ENCODE assay signal across 8 cellular contexts in the genomic region with DNA sequence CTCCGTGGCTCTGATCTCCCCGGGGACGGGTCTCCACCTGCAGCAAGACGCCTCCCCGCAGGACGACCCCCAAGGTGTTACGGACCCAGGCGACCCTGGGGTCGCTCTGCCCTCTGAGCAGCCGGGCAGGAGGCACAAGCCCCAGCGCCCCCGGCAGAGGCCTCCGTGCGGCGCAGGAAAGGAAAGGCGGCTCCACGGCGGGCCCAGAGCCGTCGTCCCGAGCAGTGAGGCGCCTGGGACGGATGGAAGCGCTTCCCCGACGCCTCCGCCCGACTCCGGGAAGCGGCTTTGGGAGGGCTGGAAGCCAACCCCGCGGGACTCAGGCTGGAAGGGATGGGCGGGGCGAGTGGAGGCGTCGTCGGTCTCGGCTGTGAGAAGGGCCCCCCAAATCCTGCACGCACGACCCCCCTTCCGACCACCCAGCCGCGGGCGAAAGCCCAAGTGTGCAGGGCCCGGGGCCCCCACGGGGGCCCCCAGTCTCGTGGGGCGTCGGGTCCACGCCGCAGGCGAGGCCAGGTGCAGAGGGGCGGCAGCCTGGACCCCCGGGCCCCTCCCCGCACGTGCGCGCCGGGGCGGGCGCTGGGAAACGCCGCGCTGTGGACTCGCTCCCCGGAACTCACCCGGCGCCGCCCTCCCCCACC. TPM values are rescaled to one million over a fixed set of nuclear protein-coding genes. Genes with fewer than 3 reads are reported as not detected.
DNase-seq lines count a peak whose midpoint lies in the region; ATAC-seq, FAIRE-seq and TF ChIP-seq lines count a peak whose summit lies in the region.

No MANE protein-coding gene starts in this region.

- DNase-seq in G401 (ENCODE audit: low spot score) (peak; percentile 29), NT2/D1 (ENCODE audit: low read depth, low spot score) (no peak), K562 (ENCODE audit: extremely low read depth in 1 of 4, low spot score in 3 of 4) (peak in 2 of 4 experiments; percentile 64 to 69), kidney epithelial cell (ENCODE audit: low read depth) (no peak), kidney glomerular epithelial cell (lab: John Stamatoyannopoulos, UW) (no peak)
- DNase-seq in stimulated activated naive CD8-positive, alpha-beta T cell treated with anti-CD3 and anti-CD28 coated beads, Interleukin-15, amount 100 ng/mL, for 72 hours, result no peak

- ATAC-seq in K562 (peak; percentile 59), HG03469 (IDR thresholded peaks at IDR 0.05; ENCODE audit: unreplicated experiment) (no peak), GM18858 (IDR thresholded peaks at IDR 0.05; ENCODE audit: unreplicated experiment) (no peak)
- peak; percentile 37 for ATAC-seq in stimulated activated naive CD8-positive, alpha-beta T cell treated with anti-CD3 and anti-CD28 coated beads, Interleukin-15, amount 100 ng/mL, for 72 hours

- no peak overlapping the region for H3K27ac ChIP-seq in K562 (ENCODE audit: extremely low read depth, low read depth, low read length)

- H3K9me3 ChIP-seq in NT2/D1 (ENCODE audit: insufficient read depth, low read length) (0 out of 2 replicates have a peak, but pooled peaks cover 6% of the 10 kb centered on the region), K562 (replicated peaks; ENCODE audit: control insufficient read depth, insufficient read depth, low read depth, low read length) (no peaks in the 10 kb centered on the region)

- no peak for FAIRE-seq in K562 (lab: Jason Lieb, UNC)

- TF ChIP-seq CTCF in K562 (IDR thresholded peaks at IDR 0.05 in 2 of 3, conservative IDR thresholded peaks at IDR 0.05 in 1 of 3; ENCODE audit: insufficient read depth in 2 of 3, low read depth in 1 of 3, low read length in 3 of 3), result no peak
- no peak for TF ChIP-seq CTCF in kidney epithelial cell (IDR thresholded peaks at IDR 0.05; ENCODE audit: insufficient read depth, low read length, poor library complexity, severe bottlenecking)

- H3K79me2 ChIP-seq in K562 (ENCODE audit: control insufficient read depth, insufficient read depth, low read length), result no peaks in the 10 kb centered on the region

- WGBS in K562 (ENCODE audit: insufficient coverage, low coverage, missing lambda C conversion rate), result 13% methylated on average over 13 of the region's 69 CpGs

- H2AFZ ChIP-seq in K562 (ENCODE audit: low read depth, low read length), result no peak overlapping the region

- TF ChIP-seq POLR2A in K562 (conservative IDR thresholded peaks at IDR 0.05), result no peak

- H3K4me3 Mint-ChIP-seq in stimulated activated naive CD8-positive, alpha-beta T cell treated with anti-CD3 and anti-CD28 coated beads, Interleukin-15, amount 100 ng/mL, for 72 hours, result peak overlapping the region; percentile 70 to 80

- intact Hi-C loops in K562 (cut with micrococcal nuclease), result no loop called here

- peak overlapping the region; percentile 70 for H3K9ac ChIP-seq in NT2/D1 (ENCODE audit: insufficient read length, low read depth)
- H3K9ac ChIP-seq in K562 (ENCODE audit: insufficient read depth in 1 of 2, low read depth in 2 of 2, low read length in 2 of 2), result 0 out of 4 replicates have a peak overlapping the region, but pooled peaks of 1 of the 2 experiments have one; percentile 45

- TF ChIP-seq RAD21 in K562 (CRISPR knock-in tag; conservative IDR thresholded peaks at IDR 0.05 in 1 of 2, IDR thresholded peaks at IDR 0.05 in 1 of 2), result no peak

- no peak for TF ChIP-seq EP300 in K562 (IDR thresholded peaks at IDR 0.05; ENCODE audit: low read length)

- H3K4me2 ChIP-seq in K562 (ENCODE audit: insufficient read depth, low read length), result no peak overlapping the region

- in situ Hi-C loops in G401 (cut with HindIII; ENCODE audit: low sequenced_read_pairs) (no loop called here), K562 (cut with MboI) (no loop called here)

- H3K4me3 ChIP-seq in NT2/D1 (ENCODE audit: insufficient read length, low read depth), result peak overlapping the region; percentile 34
- H3K4me3 ChIP-seq in K562, result peak overlapping the region; percentile 38; the same call in 1 of the 2 replicates
- H3K4me3 ChIP-seq in kidney epithelial cell (ENCODE audit: low read depth, low read length), result peak overlapping the region; percentile 35

- CTCF ChIA-PET in K562 (lab: Yijun Ruan, JAX; ENCODE audit: low intra/inter-chr PET ratio), result interaction anchor here (0.7 kb wide), 1 partner anchor 16 kb away, joined by 3 read pairs; no protein-coding TSS in a partner anchor

- H3K9me3 Mint-ChIP-seq in stimulated activated naive CD8-positive, alpha-beta T cell treated with anti-CD3 and anti-CD28 coated beads, Interleukin-15, amount 100 ng/mL, for 72 hours, result peaks cover 4 to 7% of the 10 kb centered on the region in 2 donors

- H3K27me3 Mint-ChIP-seq in stimulated activated naive CD8-positive, alpha-beta T cell treated with anti-CD3 and anti-CD28 coated beads, Interleukin-15, amount 100 ng/mL, for 72 hours, result peaks cover 57% of the 10 kb centered on the region

- H3K4me1 ChIP-seq in NT2/D1 (ENCODE audit: insufficient read depth, insufficient read length) (peaks cover 13% of the 10 kb centered on the region), K562 (replicated peaks in 1 of 2; ENCODE audit: control insufficient read depth in 2 of 2, insufficient read depth in 2 of 2, low read length in 2 of 2) (peaks cover 0 to 15% of the 10 kb centered on the region in 2 experiments; a peak in 3 of 5 replicates)

- no peaks in the 10 kb centered on the region for H3K36me3 ChIP-seq in NT2/D1 (ENCODE audit: insufficient read depth, insufficient read length, low read length)
- no peaks in the 10 kb centered on the region for H3K36me3 ChIP-seq in K562 (ENCODE audit: control insufficient read depth, insufficient read depth, low read length)
- H3K36me3 ChIP-seq in kidney epithelial cell (ENCODE audit: control insufficient read depth, insufficient read depth, low read length), result no peaks in the 10 kb centered on the region

- H4K20me1 ChIP-seq in K562 (replicated peaks; ENCODE audit: control insufficient read depth, insufficient read depth, low read length), result no peaks in the 10 kb centered on the region

- no peak overlapping the region for H3K27ac Mint-ChIP-seq in stimulated activated naive CD8-positive, alpha-beta T cell treated with anti-CD3 and anti-CD28 coated beads, Interleukin-15, amount 100 ng/mL, for 72 hours

- peaks cover 23% of the 10 kb centered on the region for H3K4me1 Mint-ChIP-seq in stimulated activated naive CD8-positive, alpha-beta T cell treated with anti-CD3 and anti-CD28 coated beads, Interleukin-15, amount 100 ng/mL, for 72 hours

- no TSS peak for BruUV-seq in K562 (replicated peaks; lab: Mats Ljungman, UMichigan)

- no peaks in the 10 kb centered on the region for H3K9me1 ChIP-seq in K562 (ENCODE audit: control insufficient read depth, insufficient read depth, low read length)

- POLR2A ChIA-PET in K562 (lab: Yijun Ruan, JAX), result no interaction called here

- peaks cover 42% of the 10 kb centered on the region for H3K27me3 ChIP-seq in NT2/D1 (ENCODE audit: insufficient read depth, insufficient read length)
- peaks cover 0 to 5% of the 10 kb centered on the region in 2 experiments; a peak in 2 of 5 replicates for H3K27me3 ChIP-seq in K562 (ENCODE audit: control insufficient read depth in 2 of 2, insufficient read depth in 2 of 2, low read length in 2 of 2)
- H3K27me3 ChIP-seq in kidney epithelial cell (ENCODE audit: control insufficient read depth, insufficient read depth, low read length), result no peaks in the 10 kb centered on the region

TF ChIP-seq in K562, 482 proteins besides CTCF, POLR2A, EP300 and RAD21 (continues in another document):
- TF ChIP-seq ZBTB7A (IDR thresholded peaks at IDR 0.05; ENCODE audit: borderline replicate concordance, control insufficient read depth, low read depth, low read length) (peak; percentile 52; the same call in 1 of the 2 replicates), ATF1 (CRISPR knock-in tag; IDR thresholded peaks at IDR 0.05) (no peak), ATF1 (tag; IDR thresholded peaks at IDR 0.05) (no peak), BHLHE40 (IDR thresholded peaks at IDR 0.05; ENCODE audit: low read length) (peak; percentile 55), L3MBTL2 (IDR thresholded peaks at IDR 0.05) (peak; percentile 63)
- TF ChIP-seq, protein P1, sequence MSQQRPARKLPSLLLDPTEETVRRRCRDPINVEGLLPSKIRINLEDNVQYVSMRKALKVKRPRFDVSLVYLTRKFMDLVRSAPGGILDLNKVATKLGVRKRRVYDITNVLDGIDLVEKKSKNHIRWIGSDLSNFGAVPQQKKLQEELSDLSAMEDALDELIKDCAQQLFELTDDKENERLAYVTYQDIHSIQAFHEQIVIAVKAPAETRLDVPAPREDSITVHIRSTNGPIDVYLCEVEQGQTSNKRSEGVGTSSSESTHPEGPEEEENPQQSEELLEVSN (IDR thresholded peaks at IDR 0.05; ENCODE audit: borderline replicate concordance in 1 of 2, extremely low read depth in 1 of 2, insufficient read depth in 1 of 2, insufficient read length in 1 of 2, low read depth in 1 of 2, low read length in 1 of 2, poor library complexity in 1 of 2, severe bottlenecking in 1 of 2), result peak in 1 of 2 experiments; percentile 85

RNA-seq across cellular contexts. Expression of a gene that starts 32.7 kb away (rescaled TPM):
- total RNA-seq in G401 (2014; rRNA removed; shearing (Covaris generic)), result 6.9 and 17.8 TPM in 2 replicates
- 2.4 and 4.9 TPM in 2 replicates for total RNA-seq in K562 (2011; cell fraction: chromatin; rRNA removed; ENCODE audit: low replicate concordance)
- total RNA-seq in K562 (2011; cell fraction: nucleolus; rRNA removed), result 3.2 and 5.9 TPM in 2 replicates
- 1.5 and 3.0 TPM in 2 replicates for total RNA-seq in K562 (2011; cell fraction: nucleoplasm; rRNA removed)
- total RNA-seq in K562 (2014; rRNA removed), result 0.86 and 1.2 TPM in 2 replicates
- total RNA-seq in K562 (2014; rRNA removed; fragmentation: Illumina TruSeq; extraction: Trizol), result 0.25 and 0.93 TPM in 2 replicates
- 0.29 and 0.38 TPM in 2 replicates for total RNA-seq in K562 (2015; rRNA removed; fragmentation: Illumina TruSeq; extraction: Trizol)
- 1.7 and 2.3 TPM in 2 replicates for total RNA-seq in K562 (2021)
- polyA plus RNA-seq in K562 (2011; rRNA removed), result 0.45 and 0.52 TPM in 2 replicates
- polyA plus RNA-seq in K562 (2011; cell fraction: cytosol; rRNA removed), result 0.40 and 1.8 TPM in 2 replicates
- 0.77 and 1.1 TPM in 2 replicates for polyA plus RNA-seq in K562 (2011; cell fraction: nucleus; rRNA removed)
- polyA plus RNA-seq in K562 (2012), result 1.1 and 2.7 TPM in 2 replicates
- polyA plus RNA-seq in K562 (2014; fragmentation: Illumina TruSeq; extraction: Trizol), result 0.39 and 0.76 TPM in 2 replicates
- polyA plus RNA-seq in K562 (2014; fragmentation: Nextera tagmentation; extraction: Ambion mirVana), result under 1 TPM; 0.18 to 0.20 TPM
- polyA plus RNA-seq in K562 (2014; rRNA removed), result 0.64 and 1.6 TPM in 2 replicates
- polyA minus RNA-seq in K562 (2011; rRNA and poly(A)+ RNA removed), result 0.35 TPM in 1 of 2 replicates, not detected in the other
- 0.86 TPM in 1 of 2 replicates, not detected in the other for polyA minus RNA-seq in K562 (2011; cell fraction: cytosol; rRNA and poly(A)+ RNA removed)
- polyA minus RNA-seq in K562 (2011; cell fraction: nucleus; rRNA and poly(A)+ RNA removed), result 0.44 and 1.6 TPM in 2 replicates
- total RNA-seq in kidney epithelial cell, result 15.1 and 22.4 TPM in 2 replicates

Comparison
In these comparisons a context has a peak if more than half of its experiments do, and no peak if none do; other contexts are left out.
1. ATAC-seq: peak in K562 (single experiment) and stimulated activated naive CD8-positive, alpha-beta T cell treated with anti-CD3 and anti-CD28 coated beads, Interleukin-15, amount 100 ng/mL, for 72 hours (single experiment); none in HG03469 (single experiment) and GM18858 (single experiment).
2. Peak in every context shown above with its lines, with median percentiles within 50 percentile points of each other: H3K4me3 ChIP-seq.